In genomic region chr3:149771652-149772271, GRCh38 we compare ENCODE assay signal across 8 cellular contexts. TPM values are rescaled to one million over a fixed set of nuclear protein-coding genes. Genes with fewer than 3 reads are reported as not detected.
DNase-seq lines count a peak whose midpoint lies in the region; ATAC-seq and TF ChIP-seq lines count a peak whose summit lies in the region.

No MANE protein-coding gene starts in this region.

- H3K27me3 ChIP-seq in liver (ENCODE audit: control insufficient read depth in 4 of 4, insufficient read depth in 4 of 4, low read length in 3 of 4): no peaks in the 10 kb centered on the region

- ATAC-seq in GM19351 (IDR thresholded peaks at IDR 0.05; ENCODE audit: unreplicated experiment): no peak

- no peaks in the 10 kb centered on the region for H3K4me1 ChIP-seq in liver (ENCODE audit: control insufficient read depth in 4 of 4, insufficient read depth in 4 of 4, low read length in 3 of 4)

- TF ChIP-seq CTCF in AG09319 (IDR thresholded peaks at IDR 0.05; ENCODE audit: low read depth, low read length): peak; percentile 79
- peak; percentile 78 for TF ChIP-seq CTCF in GM12875 (IDR thresholded peaks at IDR 0.05; ENCODE audit: borderline replicate concordance, insufficient read depth, low read depth, low read length)
- TF ChIP-seq CTCF in liver (IDR thresholded peaks at IDR 0.05; ENCODE audit: low read depth, low read length, missing input control): peak; percentile 75

- WGBS in liver: 50% methylated on average over 8 of the region's 8 CpGs

- H3K36me3 ChIP-seq in liver (ENCODE audit: control insufficient read depth in 4 of 4, insufficient read depth in 3 of 4, low read depth in 1 of 4, low read length in 3 of 4): no peaks in the 10 kb centered on the region

- DNase-seq in AG09319 (ENCODE audit: extremely low read depth, low read depth): no peak
- peak; percentile 31 to 52 for DNase-seq in Kasumi-1 (lab: John Stamatoyannopoulos, UW)
- DNase-seq in SKM-1 (lab: John Stamatoyannopoulos, UW; ENCODE audit: unreplicated experiment): peak; percentile 25
- peak; percentile 49 to 67 for DNase-seq in T47D (ENCODE audit: low read depth in 1 of 2, low spot score in 1 of 2)
- DNase-seq in stimulated activated naive CD4-positive, alpha-beta T cell treated with Interleukin-2 at 50 U/mL for 16 hours (lab: John Stamatoyannopoulos, UW): peak; percentile 28

- in situ Hi-C loops in T47D (cut with HindIII; ENCODE audit: low pct_unique_long_range_greater_than_20kb, low sequenced_read_pairs): no loop called here

- TF ChIP-seq RAD21 in liver (IDR thresholded peaks at IDR 0.05): peak; percentile 74 to 85

- no peak overlapping the region for H3K27ac ChIP-seq in liver (ENCODE audit: low read depth in 1 of 2, low read length in 2 of 2)

- no peaks in the 10 kb centered on the region for H3K9me3 ChIP-seq in liver (ENCODE audit: control insufficient read depth in 4 of 4, low read length in 3 of 4)

- H3K9ac ChIP-seq in liver (ENCODE audit: low read depth in 1 of 2, low read length in 2 of 2): no peak overlapping the region

- H3K4me3 ChIP-seq in GM12875 (ENCODE audit: low read depth, low read length) (no peak overlapping the region), liver (ENCODE audit: low read depth in 1 of 3, low read length in 3 of 3) (no peak overlapping the region)

TF ChIP-seq in liver, 16 proteins besides CTCF, POLR2A, EP300 and RAD21:
- TF ChIP-seq RXRA (IDR thresholded peaks at IDR 0.05) (no peak), JUND (IDR thresholded peaks at IDR 0.05) (no peak), FOXA2 (IDR thresholded peaks at IDR 0.05) (no peak), NR2F2 (IDR thresholded peaks at IDR 0.05) (no peak), TAF1 (conservative IDR thresholded peaks at IDR 0.05) (no peak), REST (IDR thresholded peaks at IDR 0.05) (no peak), HNF4A (conservative IDR thresholded peaks at IDR 0.05) (no peak), HNF4G (IDR thresholded peaks at IDR 0.05) (no peak), GABPA (IDR thresholded peaks at IDR 0.05 in 1 of 2, conservative IDR thresholded peaks at IDR 0.05 in 1 of 2) (no peak)
- TF ChIP-seq, protein P1, sequence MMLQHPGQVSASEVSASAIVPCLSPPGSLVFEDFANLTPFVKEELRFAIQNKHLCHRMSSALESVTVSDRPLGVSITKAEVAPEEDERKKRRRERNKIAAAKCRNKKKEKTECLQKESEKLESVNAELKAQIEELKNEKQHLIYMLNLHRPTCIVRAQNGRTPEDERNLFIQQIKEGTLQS (IDR thresholded peaks at IDR 0.05): no peak

RNA-seq across cellular contexts. Expression of gene COMMD2, which starts 19.5 kb away (rescaled TPM):
- total RNA-seq in liver: 10 to 100 TPM; 10.7 to 11.8 TPM
- 10 to 100 TPM in 1 of 2 donors, 1 to 10 TPM in 1; 5.8 to 15.4 TPM for polyA plus RNA-seq in liver

RNA-seq across cellular contexts. Expression of gene ANKUB1, which starts 20.6 kb away (rescaled TPM):
- total RNA-seq in liver: not detected
- polyA plus RNA-seq in liver: under 1 TPM in 1 of 2 donors, not detected in 1; 0.19 TPM

RNA-seq across cellular contexts. Expression of gene RNF13, which starts 41.3 kb away (rescaled TPM):
- total RNA-seq in liver: 10 to 100 TPM; 54.6 to 65.2 TPM
- polyA plus RNA-seq in liver: 10 to 100 TPM; 31.3 to 70.5 TPM
